9 cellular contexts compared by ENCODE assay signal in the genomic region with DNA sequence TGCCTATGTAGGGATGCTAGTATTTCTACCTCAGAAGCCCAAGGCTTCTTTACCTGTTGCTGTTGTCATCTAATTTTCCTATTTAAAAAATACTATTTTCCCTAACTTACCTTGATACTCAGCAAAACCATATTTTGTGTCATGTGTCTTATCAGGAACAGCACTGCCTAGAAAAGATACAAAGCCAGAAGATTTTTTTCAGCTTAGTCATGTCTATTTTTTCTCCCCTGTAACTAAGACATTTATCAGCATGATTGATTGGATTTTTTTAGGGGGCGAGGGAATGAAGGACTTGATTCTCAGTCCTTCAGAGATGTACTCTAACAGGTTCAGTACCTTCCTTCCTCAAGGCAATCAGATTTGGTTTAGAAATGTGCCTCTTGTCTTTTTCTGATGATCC. TPM values are rescaled to one million over a fixed set of nuclear protein-coding genes. Genes with fewer than 3 reads are reported as not detected.
DNase-seq lines count a peak whose midpoint lies in the region; ATAC-seq and TF ChIP-seq lines count a peak whose summit lies in the region.
"Had no signal": no experiment of that assay in that cellular context is flagged by ENCODE, and none has a peak within 500 bp of the region (broad histone marks: within the 10 kb centered on the region; RNA-seq: fewer than 3 reads in every experiment).

No MANE protein-coding gene starts in this region.

- H3K27me3 ChIP-seq in foreskin keratinocyte, result no peaks in the 10 kb centered on the region

- peak overlapping the region; percentile 9 for H3K4me3 Mint-ChIP-seq in T-helper 1 cell treated with Interleukin-12 subunit alpha and Interleukin-12 subunit beta and Interleukin-4 antibody, amounts not matched to agents 30 μg/mL and 1 μg/mL, for 36 hours
- H3K4me3 Mint-ChIP-seq in activated T-helper 1 cell treated with anti-CD3 and anti-CD28 coated beads, Interleukin-12 subunit alpha, Interleukin-12 subunit beta, Interleukin-2, Interleukin-4 antibody, amounts not matched to agents 30 ng/mL and 10 ng/mL and 1 ng/mL, durations not matched to agents 14 hours and 24 hours and 36 hours, result peak overlapping the region; percentile 23
- H3K4me3 Mint-ChIP-seq: memory B cell had no signal

- H3K4me1 Mint-ChIP-seq in T-helper 1 cell treated with Interleukin-12 subunit alpha and Interleukin-12 subunit beta and Interleukin-4 antibody, amounts not matched to agents 30 μg/mL and 1 μg/mL, for 36 hours (ENCODE audit: low read depth), result peaks cover 33% of the 10 kb centered on the region
- H3K4me1 Mint-ChIP-seq in activated T-helper 1 cell treated with anti-CD3 and anti-CD28 coated beads, Interleukin-12 subunit alpha, Interleukin-12 subunit beta, Interleukin-2, Interleukin-4 antibody, amounts not matched to agents 30 ng/mL and 10 ng/mL and 1 ng/mL, durations not matched to agents 14 hours and 24 hours and 36 hours (ENCODE audit: low read depth), result peaks cover 43% of the 10 kb centered on the region

- peak; percentile 31 for ATAC-seq in foreskin keratinocyte
- no peak for ATAC-seq in HG02610 (IDR thresholded peaks at IDR 0.05; ENCODE audit: unreplicated experiment)
- no peak for ATAC-seq in GM19463 (IDR thresholded peaks at IDR 0.05; ENCODE audit: unreplicated experiment)

- DNase-seq in T-helper 1 cell (no peak), foreskin keratinocyte (peak; percentile 50 to 70), substantia nigra (lab: John Stamatoyannopoulos, UW) (no peak)
- no peak for DNase-seq in activated T-helper 1 cell treated with anti-CD3 and anti-CD28 coated beads, Interleukin-12 subunit alpha, Interleukin-12 subunit beta, Interleukin-2, Interleukin-4 antibody, amounts not matched to agents 30 ng/mL and 10 ng/mL and 1 ng/mL, durations not matched to agents 14 hours and 24 hours and 36 hours (ENCODE audit: low spot score)
- DNase-seq in stimulated activated naive CD4-positive, alpha-beta T cell treated with Interleukin-2 at 50 U/mL for 16 hours (lab: John Stamatoyannopoulos, UW), result no peak

- no peaks in the 10 kb centered on the region for H3K9me3 Mint-ChIP-seq in T-helper 1 cell treated with Interleukin-12 subunit alpha and Interleukin-12 subunit beta and Interleukin-4 antibody, amounts not matched to agents 30 μg/mL and 1 μg/mL, for 36 hours
- no peaks in the 10 kb centered on the region for H3K9me3 Mint-ChIP-seq in activated T-helper 1 cell treated with anti-CD3 and anti-CD28 coated beads, Interleukin-12 subunit alpha, Interleukin-12 subunit beta, Interleukin-2, Interleukin-4 antibody, amounts not matched to agents 30 ng/mL and 10 ng/mL and 1 ng/mL, durations not matched to agents 14 hours and 24 hours and 36 hours
- H3K9me3 Mint-ChIP-seq: memory B cell had no signal

- H3K36me3 Mint-ChIP-seq in T-helper 1 cell treated with Interleukin-12 subunit alpha and Interleukin-12 subunit beta and Interleukin-4 antibody, amounts not matched to agents 30 μg/mL and 1 μg/mL, for 36 hours (ENCODE audit: low read depth), result peaks cover 12% of the 10 kb centered on the region
- peaks cover 2% of the 10 kb centered on the region for H3K36me3 Mint-ChIP-seq in activated T-helper 1 cell treated with anti-CD3 and anti-CD28 coated beads, Interleukin-12 subunit alpha, Interleukin-12 subunit beta, Interleukin-2, Interleukin-4 antibody, amounts not matched to agents 30 ng/mL and 10 ng/mL and 1 ng/mL, durations not matched to agents 14 hours and 24 hours and 36 hours (ENCODE audit: low read depth)

- peak overlapping the region; percentile 93 for H3K27ac ChIP-seq in foreskin keratinocyte
- H3K27ac ChIP-seq in substantia nigra (ENCODE audit: low read depth, low read length, poor library complexity, severe bottlenecking), result peak overlapping the region; percentile 14

- TF ChIP-seq CTCF in foreskin keratinocyte (conservative IDR thresholded peaks at IDR 0.05), result no peak

- intact Hi-C loops in activated T-helper 1 cell treated with anti-CD3 and anti-CD28 coated beads, Interleukin-12 subunit alpha, Interleukin-12 subunit beta, Interleukin-2, Interleukin-4 antibody, amounts not matched to agents 30 ng/mL and 10 ng/mL and 1 ng/mL, durations not matched to agents 14 hours and 24 hours and 36 hours (cut with micrococcal nuclease), result loop anchor here (1.0 kb wide), 1 partner anchor 10 kb away; no protein-coding TSS in a partner anchor

- peaks cover 25% of the 10 kb centered on the region for H3K4me1 ChIP-seq in foreskin keratinocyte

- peak overlapping the region; percentile 29 for H3K27ac Mint-ChIP-seq in T-helper 1 cell treated with Interleukin-12 subunit alpha and Interleukin-12 subunit beta and Interleukin-4 antibody, amounts not matched to agents 30 μg/mL and 1 μg/mL, for 36 hours
- H3K27ac Mint-ChIP-seq in activated T-helper 1 cell treated with anti-CD3 and anti-CD28 coated beads, Interleukin-12 subunit alpha, Interleukin-12 subunit beta, Interleukin-2, Interleukin-4 antibody, amounts not matched to agents 30 ng/mL and 10 ng/mL and 1 ng/mL, durations not matched to agents 14 hours and 24 hours and 36 hours, result peak overlapping the region; percentile 47

- H3K27me3 Mint-ChIP-seq in T-helper 1 cell treated with Interleukin-12 subunit alpha and Interleukin-12 subunit beta and Interleukin-4 antibody, amounts not matched to agents 30 μg/mL and 1 μg/mL, for 36 hours (ENCODE audit: low read depth), result peaks cover 7% of the 10 kb centered on the region
- H3K27me3 Mint-ChIP-seq in activated T-helper 1 cell treated with anti-CD3 and anti-CD28 coated beads, Interleukin-12 subunit alpha, Interleukin-12 subunit beta, Interleukin-2, Interleukin-4 antibody, amounts not matched to agents 30 ng/mL and 10 ng/mL and 1 ng/mL, durations not matched to agents 14 hours and 24 hours and 36 hours (ENCODE audit: insufficient read depth), result no peaks in the 10 kb centered on the region
- H3K27me3 Mint-ChIP-seq: memory B cell had no signal

RNA-seq across cellular contexts. Expression of gene PIK3IP1, which starts 3.5 kb away (rescaled TPM):
- total RNA-seq in activated T-helper 1 cell treated with anti-CD3 and anti-CD28 coated beads, Interleukin-12 subunit alpha, Interleukin-12 subunit beta, Interleukin-2, Interleukin-4 antibody, amounts not matched to agents 30 ng/mL and 10 ng/mL and 1 ng/mL, durations not matched to agents 14 hours and 24 hours and 36 hours, result 11.1 and 12.3 TPM in 2 replicates
- 6.1 and 11.9 TPM in 2 replicates for total RNA-seq in foreskin keratinocyte
- polyA plus RNA-seq in foreskin keratinocyte, result 4.6 and 8.6 TPM in 2 replicates

RNA-seq across cellular contexts. Expression of gene PATZ1, which starts 50.3 kb away (rescaled TPM):
- 29.5 and 31.5 TPM in 2 replicates for total RNA-seq in activated T-helper 1 cell treated with anti-CD3 and anti-CD28 coated beads, Interleukin-12 subunit alpha, Interleukin-12 subunit beta, Interleukin-2, Interleukin-4 antibody, amounts not matched to agents 30 ng/mL and 10 ng/mL and 1 ng/mL, durations not matched to agents 14 hours and 24 hours and 36 hours
- total RNA-seq in foreskin keratinocyte, result 11.8 and 12.2 TPM in 2 replicates
- polyA plus RNA-seq in foreskin keratinocyte, result 9.2 and 10.0 TPM in 2 replicates

Comparison
In these comparisons a context has a peak if more than half of its experiments do, and no peak if none do; other contexts are left out.
1. DNase-seq: peak in foreskin keratinocyte (2 of 2); none in T-helper 1 cell (0 of 5), activated T-helper 1 cell treated with anti-CD3 and anti-CD28 coated beads, Interleukin-12 subunit alpha, Interleukin-12 subunit beta, Interleukin-2, Interleukin-4 antibody, amounts not matched to agents 30 ng/mL and 10 ng/mL and 1 ng/mL, durations not matched to agents 14 hours and 24 hours and 36 hours (single experiment), substantia nigra (0 of 49) and stimulated activated naive CD4-positive, alpha-beta T cell treated with Interleukin-2 at 50 U/mL for 16 hours (single experiment).